19 cellular contexts compared by ENCODE assay signal in genomic region chr18:22108674-22109073, GRCh38.
DNase-seq lines count a peak whose midpoint lies in the region; ATAC-seq and TF ChIP-seq lines count a peak whose summit lies in the region.
"Had no signal": no experiment of that assay in that cellular context is flagged by ENCODE, and none has a peak within 500 bp of the region (broad histone marks: within the 10 kb centered on the region; RNA-seq: fewer than 3 reads in every experiment).

No MANE protein-coding gene starts in this region.

- no peaks in the 10 kb centered on the region for H3K27me3 ChIP-seq in body of pancreas

- H3K36me3 Mint-ChIP-seq in Calu3 (ENCODE audit: insufficient read depth, unreplicated experiment): no peaks in the 10 kb centered on the region
- H3K36me3 Mint-ChIP-seq in natural killer cell: no peaks in the 10 kb centered on the region
- H3K36me3 Mint-ChIP-seq: stimulated activated memory B cell treated with anti-CD40 and anti-IgM and Interleukin-4, amounts not matched to agents 10 μg/mL and 1 μg/mL and 100 μg/mL, for 72 hours had no signal

- H3K4me3 Mint-ChIP-seq in Calu3 (ENCODE audit: low read depth, unreplicated experiment) (no peak overlapping the region), natural killer cell (no peak overlapping the region)
- H3K4me3 Mint-ChIP-seq: activated CD4-positive, alpha-beta memory T cell treated with anti-CD3 and anti-CD28 coated beads, Interleukin-2, amount 10 ng/mL, durations not matched to agents 7 days and 5 days; stimulated activated memory B cell treated with anti-CD40 and anti-IgM and Interleukin-4, amounts not matched to agents 10 μg/mL and 1 μg/mL and 100 μg/mL, for 72 hours had no signal

- H3K27me3 Mint-ChIP-seq in Calu3 (ENCODE audit: unreplicated experiment) (no peaks in the 10 kb centered on the region), natural killer cell (ENCODE audit: low read depth in 2 of 2) (peaks cover 5 to 15% of the 10 kb centered on the region in 2 donors)
- H3K27me3 Mint-ChIP-seq: activated CD4-positive, alpha-beta memory T cell treated with anti-CD3 and anti-CD28 coated beads, Interleukin-2, amount 10 ng/mL, durations not matched to agents 7 days and 5 days; stimulated activated memory B cell treated with anti-CD40 and anti-IgM and Interleukin-4, amounts not matched to agents 10 μg/mL and 1 μg/mL and 100 μg/mL, for 72 hours had no signal

- H3K27ac Mint-ChIP-seq in Calu3 (ENCODE audit: unreplicated experiment) (no peak overlapping the region), natural killer cell (no peak overlapping the region)
- H3K27ac Mint-ChIP-seq: activated CD4-positive, alpha-beta memory T cell treated with anti-CD3 and anti-CD28 coated beads, Interleukin-2, amount 10 ng/mL, durations not matched to agents 7 days and 5 days; stimulated activated memory B cell treated with anti-CD40 and anti-IgM and Interleukin-4, amounts not matched to agents 10 μg/mL and 1 μg/mL and 100 μg/mL, for 72 hours had no signal

- peak; percentile 36 for ATAC-seq in body of pancreas
- ATAC-seq in left colon: peak; percentile 27
- ATAC-seq in natural killer cell: no peak
- no peak for ATAC-seq in HG02884 (IDR thresholded peaks at IDR 0.05; ENCODE audit: unreplicated experiment)
- ATAC-seq: GM12878 had no signal

- no peak for TF ChIP-seq EP300 in Ishikawa (IDR thresholded peaks at IDR 0.05; ENCODE audit: borderline replicate concordance)

- no peaks in the 10 kb centered on the region for H3K9me3 ChIP-seq in body of pancreas
- H3K9me3 ChIP-seq: esophagus squamous epithelium had no signal

- no peaks in the 10 kb centered on the region for H3K9me3 Mint-ChIP-seq in Calu3 (ENCODE audit: low read depth, unreplicated experiment)
- no peaks in the 10 kb centered on the region for H3K9me3 Mint-ChIP-seq in natural killer cell
- H3K9me3 Mint-ChIP-seq: activated CD4-positive, alpha-beta memory T cell treated with anti-CD3 and anti-CD28 coated beads, Interleukin-2, amount 10 ng/mL, durations not matched to agents 7 days and 5 days had no signal

- peak overlapping the region in 1 of 4 donors; percentile 14 for H3K27ac ChIP-seq in body of pancreas
- H3K27ac ChIP-seq: esophagus squamous epithelium, GM23248 had no signal

- WGBS in body of pancreas, 2 donors: 20 to 25% methylated on average over 1 to 2 of the region's 2 CpGs

- BruUV-seq in Calu3 (replicated peaks; lab: Mats Ljungman, UMichigan): no TSS peak

- no peaks in the 10 kb centered on the region for H3K36me3 ChIP-seq in body of pancreas (replicated peaks in 1 of 2; ENCODE audit: insufficient read depth in 1 of 2, low read depth in 2 of 2)
- H3K36me3 ChIP-seq: esophagus squamous epithelium had no signal

- H3K4me1 Mint-ChIP-seq in Calu3 (ENCODE audit: low read depth, unreplicated experiment) (peaks cover 22% of the 10 kb centered on the region), natural killer cell (peaks cover 0 to 6% of the 10 kb centered on the region in 2 donors)
- H3K4me1 Mint-ChIP-seq: activated CD4-positive, alpha-beta memory T cell treated with anti-CD3 and anti-CD28 coated beads, Interleukin-2, amount 10 ng/mL, durations not matched to agents 7 days and 5 days; stimulated activated memory B cell treated with anti-CD40 and anti-IgM and Interleukin-4, amounts not matched to agents 10 μg/mL and 1 μg/mL and 100 μg/mL, for 72 hours had no signal

- no peak for TF ChIP-seq CTCF in Calu3 (IDR thresholded peaks at IDR 0.05; ENCODE audit: unreplicated experiment)
- peak in 5 of 7 experiments; percentile 16 to 37 (median 31) for TF ChIP-seq CTCF in body of pancreas (IDR thresholded peaks at IDR 0.05)
- TF ChIP-seq CTCF in natural killer cell (IDR thresholded peaks at IDR 0.05): no peak

- intact Hi-C loops in Calu3 (cut with micrococcal nuclease; ENCODE audit: unreplicated experiment): loop anchor here (5.0 to 10.0 kb wide), 2 partner anchors 114 to 454 kb away; no protein-coding TSS in a partner anchor
- intact Hi-C loops in body of pancreas (cut with DNase I): no loop called here
- intact Hi-C loops in left colon (cut with DNase I, micrococcal nuclease): no loop called here
- intact Hi-C loops in natural killer cell (cut with micrococcal nuclease): no loop called here

- CTCF ChIA-PET in Calu3 (lab: Charles Lee): interaction anchor here (0.6 to 2.1 kb wide), 6 partner anchors 9 to 210 kb away, joined by 3 to 5 read pairs (median 3); no protein-coding TSS in a partner anchor

- H3K4me3 ChIP-seq in body of pancreas: no peak overlapping the region
- H3K4me3 ChIP-seq: esophagus squamous epithelium, GM12878, GM23248 had no signal

- TF ChIP-seq RAD21 in Ishikawa (IDR thresholded peaks at IDR 0.05; ENCODE audit: low read depth): peak; percentile 13; the same call in 1 of the 2 replicates

- H3K4me1 ChIP-seq in body of pancreas: peaks cover 35% of the 10 kb centered on the region
- H3K4me1 ChIP-seq: esophagus squamous epithelium had no signal

- DNase-seq in Calu3 (peak; percentile 31), body of pancreas (peak; percentile 41 to 58 (median 48)), left colon (no peak), midbrain (lab: John Stamatoyannopoulos, UW) (no peak), natural killer cell (no peak)
- no peak for DNase-seq in activated effector memory CD4-positive, alpha-beta T cell treated with Interleukin-2 at 50 U/mL for 16 hours
- DNase-seq: activated CD4-positive, alpha-beta memory T cell treated with anti-CD3 and anti-CD28 coated beads, Interleukin-2, amount 10 ng/mL, durations not matched to agents 7 days and 5 days; caudate nucleus; DMS153; esophagus squamous epithelium; GM23248; NCI-H1092 treated with DMSO at 0.1 percent for 48 hours; NCI-H446 treated with DMSO at 0.1 percent for 48 hours; Right ventricle myocardium superior; stimulated activated CD4-positive, alpha-beta T cell treated with anti-CD3 and anti-CD28 coated beads, Interleukin-4, amount 100 ng/mL, for 24 hours had no signal

- TF ChIP-seq POLR2A in body of pancreas (IDR thresholded peaks at IDR 0.05): no peak

TF ChIP-seq in Ishikawa, 13 proteins besides CTCF, POLR2A, EP300 and RAD21:
- no peak for TF ChIP-seq TAF1 (IDR thresholded peaks at IDR 0.05; ENCODE audit: low read depth)
- TF ChIP-seq FOXM1 (IDR thresholded peaks at IDR 0.05; ENCODE audit: borderline replicate concordance, low read depth): no peak
- no peak for TF ChIP-seq CEBPB (IDR thresholded peaks at IDR 0.05)
- no peak for TF ChIP-seq NFIC (IDR thresholded peaks at IDR 0.05)
- TF ChIP-seq CREB1 (IDR thresholded peaks at IDR 0.05; ENCODE audit: low read depth): no peak
- TF ChIP-seq YY1 (IDR thresholded peaks at IDR 0.05; ENCODE audit: low read depth): no peak
- TF ChIP-seq, protein P1, sequence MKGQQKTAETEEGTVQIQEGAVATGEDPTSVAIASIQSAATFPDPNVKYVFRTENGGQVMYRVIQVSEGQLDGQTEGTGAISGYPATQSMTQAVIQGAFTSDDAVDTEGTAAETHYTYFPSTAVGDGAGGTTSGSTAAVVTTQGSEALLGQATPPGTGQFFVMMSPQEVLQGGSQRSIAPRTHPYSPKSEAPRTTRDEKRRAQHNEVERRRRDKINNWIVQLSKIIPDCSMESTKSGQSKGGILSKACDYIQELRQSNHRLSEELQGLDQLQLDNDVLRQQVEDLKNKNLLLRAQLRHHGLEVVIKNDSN (IDR thresholded peaks at IDR 0.05): no peak
- TF ChIP-seq ZBTB7A (IDR thresholded peaks at IDR 0.05; ENCODE audit: low read depth): no peak
- TF ChIP-seq REST (IDR thresholded peaks at IDR 0.05; ENCODE audit: low read depth): no peak
- no peak for TF ChIP-seq TEAD4 (IDR thresholded peaks at IDR 0.05)
- no peak for TF ChIP-seq EGR1 (IDR thresholded peaks at IDR 0.05)
- TF ChIP-seq, protein P2, sequence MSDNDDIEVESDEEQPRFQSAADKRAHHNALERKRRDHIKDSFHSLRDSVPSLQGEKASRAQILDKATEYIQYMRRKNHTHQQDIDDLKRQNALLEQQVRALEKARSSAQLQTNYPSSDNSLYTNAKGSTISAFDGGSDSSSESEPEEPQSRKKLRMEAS (IDR thresholded peaks at IDR 0.05): no peak
- no peak for TF ChIP-seq TCF12 (IDR thresholded peaks at IDR 0.05; ENCODE audit: low read depth)
TF ChIP-seq in Ishikawa: peak in this region for 0.

Comparison
In these comparisons a context has a peak if more than half of its experiments do, and no peak if none do; other contexts are left out.
1. DNase-seq: peak in Calu3 (single experiment) and body of pancreas (4 of 4); none in left colon (0 of 2), midbrain (single experiment), natural killer cell (single experiment) and activated effector memory CD4-positive, alpha-beta T cell treated with Interleukin-2 at 50 U/mL for 16 hours (single experiment).
2. CTCF ChIP-seq: peak in body of pancreas (5 of 7); none in Calu3 (single experiment) and natural killer cell (single experiment).
3. ATAC-seq: peak in body of pancreas (single experiment) and left colon (single experiment); none in natural killer cell (0 of 3) and HG02884 (single experiment).